ENCODE assay signal across 8 cellular contexts in the genomic region with DNA sequence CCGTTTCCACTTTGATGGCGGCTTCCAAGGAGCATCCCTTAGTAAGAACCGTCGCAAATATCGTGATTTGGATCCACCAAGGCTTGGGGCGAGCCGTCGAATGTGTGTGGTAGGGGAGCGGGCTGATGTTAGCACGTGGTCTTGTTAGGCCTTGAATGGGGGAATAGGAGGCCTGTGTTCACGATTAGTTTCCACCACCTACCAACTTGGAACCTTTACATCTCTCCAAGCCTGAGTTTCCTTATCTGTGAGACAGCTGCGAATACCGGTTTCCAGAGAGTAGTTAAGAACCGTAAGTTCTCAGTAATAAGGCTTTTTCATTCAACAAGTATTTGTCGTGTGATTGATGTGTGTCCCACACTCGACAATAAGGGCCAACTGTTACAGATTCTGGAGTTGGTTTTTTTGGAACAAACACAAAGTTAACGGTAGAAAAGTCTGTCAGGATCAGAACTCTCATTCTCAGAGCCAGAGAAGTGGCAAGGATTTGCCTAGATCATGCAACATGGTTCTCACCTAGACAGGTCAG. TPM values are rescaled to one million over a fixed set of nuclear protein-coding genes. Genes with fewer than 3 reads are reported as not detected.
A peak's percentile ranks its signal among the peaks of the same experiment; 100 is the strongest.
DNase-seq lines count a peak whose midpoint lies in the region; ATAC-seq and TF ChIP-seq lines count a peak whose summit lies in the region.

No MANE protein-coding gene starts in this region.

- CTCF ChIA-PET in CD8-positive, alpha-beta memory T cell (lab: Charles Lee) = no interaction called here
- CTCF ChIA-PET in mammary epithelial cell (lab: Charles Lee; ENCODE audit: low non-redundant PET) = no interaction called here

- H3K27ac Mint-ChIP-seq in CD8-positive, alpha-beta memory T cell = peak overlapping the region; percentile 87 to 98 (median 95)

- peaks cover 0 to 1% of the 10 kb centered on the region in 2 donors for H3K27me3 Mint-ChIP-seq in CD8-positive, alpha-beta memory T cell

- H3K27ac ChIP-seq in CD8-positive, alpha-beta memory T cell (ENCODE audit: low read depth, low read length) = peak overlapping the region; percentile 84
- H3K27ac ChIP-seq in mammary epithelial cell (ENCODE audit: insufficient read depth, low read depth, low read length) (peak overlapping the region; percentile 86), mesodermal cell (ENCODE audit: low read depth, low read length, severe bottlenecking) (peak overlapping the region; percentile 75)

- H3K36me3 ChIP-seq in CD8-positive, alpha-beta memory T cell (ENCODE audit: insufficient read depth, low read length) = peaks cover 16% of the 10 kb centered on the region
- peaks cover 6% of the 10 kb centered on the region for H3K36me3 ChIP-seq in mammary epithelial cell (ENCODE audit: insufficient read depth, low read length)
- H3K36me3 ChIP-seq in mesodermal cell (ENCODE audit: control insufficient read depth, insufficient read depth, low read length) = peaks cover 45% of the 10 kb centered on the region

- H3K79me2 ChIP-seq in mammary epithelial cell (ENCODE audit: insufficient read depth, low read length) = peaks cover 45% of the 10 kb centered on the region

- H3K9ac ChIP-seq in mammary epithelial cell (ENCODE audit: insufficient read depth, low read length) = peak overlapping the region; percentile 84

- no peak for TF ChIP-seq EP300 in Ishikawa (IDR thresholded peaks at IDR 0.05; ENCODE audit: borderline replicate concordance)

- BruUV-seq in mammary epithelial cell (replicated peaks; lab: Mats Ljungman, UMichigan) = TSS peak; percentile 51

- POLR2A ChIA-PET in CD8-positive, alpha-beta memory T cell (lab: Charles Lee) = interaction anchor here (0.6 to 1.9 kb wide), 4 partner anchors 21 to 1692 kb away, joined by 3 to 6 read pairs (median 5); a partner anchor contains a TSS

- peaks cover 22% of the 10 kb centered on the region for H3K4me1 ChIP-seq in CD8-positive, alpha-beta memory T cell (ENCODE audit: insufficient read depth, low read length)
- H3K4me1 ChIP-seq in mammary epithelial cell (ENCODE audit: insufficient read depth, low read length) (peaks cover 21% of the 10 kb centered on the region), mesodermal cell (ENCODE audit: control insufficient read depth, insufficient read depth, low read length, poor library complexity, severe bottlenecking) (no peaks in the 10 kb centered on the region)

- TF ChIP-seq CTCF in mammary epithelial cell (conservative IDR thresholded peaks at IDR 0.05 in 1 of 2, IDR thresholded peaks at IDR 0.05 in 1 of 2; ENCODE audit: extremely low read depth in 1 of 2, insufficient read depth in 1 of 2, low read depth in 1 of 2, low read length in 2 of 2) = no peak

- H4K20me1 ChIP-seq in mammary epithelial cell (ENCODE audit: insufficient read depth, low read length) = no peaks in the 10 kb centered on the region

- peak overlapping the region; percentile 77 for H3K4me3 ChIP-seq in CD8-positive, alpha-beta memory T cell (ENCODE audit: low read length)
- peak overlapping the region; percentile 56 to 76 (median 71) for H3K4me3 ChIP-seq in mammary epithelial cell (replicated peaks in 1 of 3; ENCODE audit: insufficient read depth in 1 of 3, low read depth in 2 of 3, low read length in 3 of 3)
- H3K4me3 ChIP-seq in mesodermal cell (ENCODE audit: extremely low read depth, insufficient read depth, low read length, poor library complexity, severe bottlenecking) = peak overlapping the region; percentile 61

- H2AFZ ChIP-seq in mammary epithelial cell (ENCODE audit: low read depth, low read length) = peak overlapping the region; percentile 95

- dilution Hi-C loops in mammary epithelial cell (cut with HindIII; ENCODE audit: low sequenced_read_pairs) = no loop called here

- no peaks in the 10 kb centered on the region for H3K27me3 ChIP-seq in CD8-positive, alpha-beta memory T cell (ENCODE audit: insufficient read depth, low read length, poor library complexity, severe bottlenecking)
- no peaks in the 10 kb centered on the region for H3K27me3 ChIP-seq in mammary epithelial cell (ENCODE audit: insufficient read depth, low read length)

- H3K9me3 Mint-ChIP-seq in CD8-positive, alpha-beta memory T cell = no peaks in the 10 kb centered on the region

- intact Hi-C loops in mammary epithelial cell (cut with micrococcal nuclease) = no loop called here

- H3K9me3 ChIP-seq in CD8-positive, alpha-beta memory T cell (ENCODE audit: low read length) = no peaks in the 10 kb centered on the region
- H3K9me3 ChIP-seq in mammary epithelial cell (replicated peaks; ENCODE audit: insufficient read depth, low read length) (no peaks in the 10 kb centered on the region), mesodermal cell (ENCODE audit: control insufficient read depth, low read length) (no peaks in the 10 kb centered on the region)

- H3K4me3 Mint-ChIP-seq in CD8-positive, alpha-beta memory T cell = peak overlapping the region; percentile 87 to 97 (median 93)

- no peak for TF ChIP-seq RAD21 in Ishikawa (IDR thresholded peaks at IDR 0.05; ENCODE audit: low read depth)

- in situ Hi-C loops in mammary epithelial cell (cut with MboI; ENCODE audit: low sequenced_read_pairs in 2 of 2) = no loop called here

- WGBS in mammary epithelial cell (ENCODE audit: low coverage, missing lambda C conversion rate) = 7% methylated on average over 13 of the region's 17 CpGs
- 23 to 53% methylated on average over 4 to 14 of the region's 17 CpGs for WGBS in mesodermal cell (ENCODE audit: insufficient coverage in 2 of 2), 2 experiments

- no peak for DNase-seq in CD8-positive, alpha-beta memory T cell
- peak; percentile 22 for DNase-seq in mammary epithelial cell
- no peak for DNase-seq in AG08395 (ENCODE audit: low spot score)
- DNase-seq in effector CD8-positive, alpha-beta T cell (lab: John Stamatoyannopoulos, UW) = no peak

- peak overlapping the region; percentile 93 for H3K4me2 ChIP-seq in mammary epithelial cell (ENCODE audit: insufficient read depth, low read depth, low read length)

- peaks cover 29 to 50% (median 45%) of the 10 kb centered on the region in 3 donors for H3K4me1 Mint-ChIP-seq in CD8-positive, alpha-beta memory T cell

- H3K36me3 Mint-ChIP-seq in CD8-positive, alpha-beta memory T cell = peaks cover 4 to 40% (median 4%) of the 10 kb centered on the region in 3 donors

- ATAC-seq in HG02623 (IDR thresholded peaks at IDR 0.05; ENCODE audit: unreplicated experiment) (no peak), HG02840 (IDR thresholded peaks at IDR 0.05; ENCODE audit: low FRiP score, unreplicated experiment) (no peak)

TF ChIP-seq in Ishikawa, 13 proteins besides CTCF, POLR2A, EP300 and RAD21:
- 0 out of 2 replicates have a peak, but pooled peaks have one; percentile 1 for TF ChIP-seq ZBTB7A (IDR thresholded peaks at IDR 0.05; ENCODE audit: low read depth)
- no peak for TF ChIP-seq EGR1 (IDR thresholded peaks at IDR 0.05)
- TF ChIP-seq CEBPB (IDR thresholded peaks at IDR 0.05) = no peak
- TF ChIP-seq, protein P1, sequence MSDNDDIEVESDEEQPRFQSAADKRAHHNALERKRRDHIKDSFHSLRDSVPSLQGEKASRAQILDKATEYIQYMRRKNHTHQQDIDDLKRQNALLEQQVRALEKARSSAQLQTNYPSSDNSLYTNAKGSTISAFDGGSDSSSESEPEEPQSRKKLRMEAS (IDR thresholded peaks at IDR 0.05) = peak; percentile 89
- TF ChIP-seq, protein P2, sequence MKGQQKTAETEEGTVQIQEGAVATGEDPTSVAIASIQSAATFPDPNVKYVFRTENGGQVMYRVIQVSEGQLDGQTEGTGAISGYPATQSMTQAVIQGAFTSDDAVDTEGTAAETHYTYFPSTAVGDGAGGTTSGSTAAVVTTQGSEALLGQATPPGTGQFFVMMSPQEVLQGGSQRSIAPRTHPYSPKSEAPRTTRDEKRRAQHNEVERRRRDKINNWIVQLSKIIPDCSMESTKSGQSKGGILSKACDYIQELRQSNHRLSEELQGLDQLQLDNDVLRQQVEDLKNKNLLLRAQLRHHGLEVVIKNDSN (IDR thresholded peaks at IDR 0.05) = peak; percentile 5; the same call in 1 of the 2 replicates
- no peak for TF ChIP-seq TCF12 (IDR thresholded peaks at IDR 0.05; ENCODE audit: low read depth)

RNA-seq across cellular contexts. Expression of a gene that starts 0.7 kb away (rescaled TPM):
- total RNA-seq in CD8-positive, alpha-beta memory T cell = 100 to 1,000 TPM; 167 to 168 TPM
- 122 TPM for polyA plus RNA-seq in CD8-positive, alpha-beta memory T cell
- 10 to 100 TPM; 22.7 to 96.8 TPM for total RNA-seq in mammary epithelial cell
- polyA plus RNA-seq in mammary epithelial cell = 61.7 TPM
- polyA minus RNA-seq in mammary epithelial cell = 90.6 TPM
- polyA plus RNA-seq in mesodermal cell (2013, experiment 1 of 2) = 88.4 TPM
- 75.7 TPM for polyA plus RNA-seq in mesodermal cell (2013, experiment 2 of 2)

RNA-seq across cellular contexts. Expression of a gene that starts 8.5 kb away (rescaled TPM):
- not detected for total RNA-seq in CD8-positive, alpha-beta memory T cell
- polyA plus RNA-seq in CD8-positive, alpha-beta memory T cell = not detected
- not detected for total RNA-seq in mammary epithelial cell
- not detected for polyA plus RNA-seq in mammary epithelial cell
- polyA minus RNA-seq in mammary epithelial cell = not detected
- not detected for polyA plus RNA-seq in mesodermal cell (2013, experiment 1 of 2)
- not detected for polyA plus RNA-seq in mesodermal cell (2013, experiment 2 of 2)

RNA-seq across cellular contexts. Expression of a gene that starts 22.0 kb away (rescaled TPM):
- total RNA-seq in CD8-positive, alpha-beta memory T cell = 10 to 100 TPM; 20.0 to 21.3 TPM
- polyA plus RNA-seq in CD8-positive, alpha-beta memory T cell = 15.2 TPM
- 10 to 100 TPM; 10.8 to 19.4 TPM for total RNA-seq in mammary epithelial cell
- 8.2 TPM for polyA plus RNA-seq in mammary epithelial cell
- 19.7 TPM for polyA minus RNA-seq in mammary epithelial cell
- polyA plus RNA-seq in mesodermal cell (2013, experiment 1 of 2) = 9.3 TPM
- 7.4 TPM for polyA plus RNA-seq in mesodermal cell (2013, experiment 2 of 2)

RNA-seq across cellular contexts. Expression of a gene that starts 32.2 kb away (rescaled TPM):
- 10 to 100 TPM; 60.2 to 69.9 TPM for total RNA-seq in CD8-positive, alpha-beta memory T cell
- 18.8 TPM for polyA plus RNA-seq in CD8-positive, alpha-beta memory T cell
- total RNA-seq in mammary epithelial cell = 10 to 100 TPM; 14.7 to 48.3 TPM
- 39.5 TPM for polyA plus RNA-seq in mammary epithelial cell
- polyA minus RNA-seq in mammary epithelial cell = 62.3 TPM
- polyA plus RNA-seq in mesodermal cell (2013, experiment 1 of 2) = 22.6 TPM
- polyA plus RNA-seq in mesodermal cell (2013, experiment 2 of 2) = 23.9 TPM

RNA-seq across cellular contexts. Expression of a gene that starts 38.0 kb away (rescaled TPM):
- under 1 TPM; 0.24 to 0.39 TPM for total RNA-seq in CD8-positive, alpha-beta memory T cell
- 4.6 TPM for polyA plus RNA-seq in CD8-positive, alpha-beta memory T cell
- total RNA-seq in mammary epithelial cell = 10 to 100 TPM; 15.2 to 24.7 TPM
- 26.4 TPM for polyA plus RNA-seq in mammary epithelial cell
- polyA minus RNA-seq in mammary epithelial cell = 25.0 TPM
- not detected for polyA plus RNA-seq in mesodermal cell (2013, experiment 1 of 2)
- not detected for polyA plus RNA-seq in mesodermal cell (2013, experiment 2 of 2)
